Comparison of ENCODE assay signal across 1 cellular context in genomic region chr4:86935833-86936721, GRCh38.
TF ChIP-seq lines count a peak whose summit lies in the region.

No MANE protein-coding gene starts in this region.

TF ChIP-seq in K562, 482 proteins besides CTCF, POLR2A, EP300 and RAD21 (continued from another document and continues in another):
- TF ChIP-seq MBD2 (IDR thresholded peaks at IDR 0.05; ENCODE audit: borderline replicate concordance, low read depth) (peak; percentile 31; the same call in 1 of the 2 replicates), RERE (CRISPR knock-in tag; IDR thresholded peaks at IDR 0.05; ENCODE audit: borderline replicate concordance) (no peak), FUS (optimal IDR thresholded peaks at IDR 0.05; ENCODE audit: low read depth, low read length) (no peak), CREB1 (IDR thresholded peaks at IDR 0.05) (peak; percentile 51; the same call in 1 of the 2 replicates), CREB1 (CRISPR knock-in tag; IDR thresholded peaks at IDR 0.05) (peak; percentile 60), FOXK2 (conservative IDR thresholded peaks at IDR 0.05 in 1 of 2, IDR thresholded peaks at IDR 0.05 in 1 of 2; ENCODE audit: low read depth in 2 of 2) (peak; percentile 80 to 85; a peak in 3 of 4 replicates), SOX6 (IDR thresholded peaks at IDR 0.05) (peak; percentile 36; the same call in 1 of the 2 replicates), GATAD2A (IDR thresholded peaks at IDR 0.05) (no peak), JUN (IDR thresholded peaks at IDR 0.05; ENCODE audit: borderline replicate concordance, low read depth, low read length) (peak; percentile 83), JUN (CRISPR knock-in tag; IDR thresholded peaks at IDR 0.05; ENCODE audit: borderline replicate concordance) (peak; percentile 57; the same call in 1 of the 2 replicates), SNIP1 (IDR thresholded peaks at IDR 0.05; ENCODE audit: low read depth) (no peak), ZNF324 (CRISPR knock-in tag; IDR thresholded peaks at IDR 0.05) (no peak), FOXK1 (CRISPR knock-in tag; IDR thresholded peaks at IDR 0.05; ENCODE audit: borderline replicate concordance) (no peak), CTBP1 (IDR thresholded peaks at IDR 0.05; ENCODE audit: borderline replicate concordance) (peak; percentile 45; the same call in 1 of the 2 replicates), CHD2 (IDR thresholded peaks at IDR 0.05; ENCODE audit: low read depth, low read length) (no peak), KDM1A (IDR thresholded peaks at IDR 0.05) (peak; percentile 74 to 86), MCM5 (IDR thresholded peaks at IDR 0.05; ENCODE audit: low read depth) (no peak), NFIC (IDR thresholded peaks at IDR 0.05) (peak; percentile 20), ZNF253 (CRISPR knock-in tag; conservative IDR thresholded peaks at IDR 0.05) (no peak), PHTF2 (CRISPR knock-in tag; IDR thresholded peaks at IDR 0.05) (no peak), ELF1 (tag; IDR thresholded peaks at IDR 0.05) (no peak; the same call in 1 of the 2 replicates), ZKSCAN8 (CRISPR knock-in tag; IDR thresholded peaks at IDR 0.05) (no peak), E2F6 (IDR thresholded peaks at IDR 0.05; ENCODE audit: borderline replicate concordance in 1 of 2, extremely low read depth in 1 of 2, insufficient read depth in 1 of 2, insufficient read length in 1 of 2, low read depth in 1 of 2, low read length in 1 of 2, poor library complexity in 1 of 2, severe bottlenecking in 1 of 2) (peak; percentile 25 to 49), BCLAF1 (IDR thresholded peaks at IDR 0.05; ENCODE audit: borderline replicate concordance in 1 of 2, control insufficient read depth in 1 of 2, low read depth in 2 of 2, low read length in 1 of 2) (0 out of 4 replicates have a peak, but pooled peaks of 1 of the 2 experiments have one; percentile 31), SUPT5H (IDR thresholded peaks at IDR 0.05) (peak; percentile 47; the same call in 1 of the 2 replicates), HDGF (IDR thresholded peaks at IDR 0.05) (no peak), THRAP3 (IDR thresholded peaks at IDR 0.05; ENCODE audit: borderline replicate concordance) (peak; percentile 21; the same call in 1 of the 2 replicates), NONO (IDR thresholded peaks at IDR 0.05; ENCODE audit: low read depth in 2 of 2, low read length in 1 of 2) (0 out of 4 replicates have a peak, but pooled peaks of 1 of the 2 experiments have one; percentile 24), RBBP5 (IDR thresholded peaks at IDR 0.05; ENCODE audit: borderline replicate concordance, insufficient read depth, low read length, poor library complexity, severe bottlenecking) (no peak), TCF15 (CRISPR knock-in tag; IDR thresholded peaks at IDR 0.05) (no peak), ZNF696 (CRISPR knock-in tag; conservative IDR thresholded peaks at IDR 0.05) (no peak), CBX3 (IDR thresholded peaks at IDR 0.05; ENCODE audit: borderline replicate concordance in 1 of 2, low read length in 2 of 2) (peak in 1 of 2 experiments; percentile 53; a peak in 1 of 3 replicates), CBX2 (IDR thresholded peaks at IDR 0.05; ENCODE audit: insufficient read depth, low read length, poor library complexity, severe bottlenecking) (no peak), CHD7 (IDR thresholded peaks at IDR 0.05; ENCODE audit: low read depth, low read length) (no peak), ETV1 (tag; conservative IDR thresholded peaks at IDR 0.05; ENCODE audit: low read depth) (peak; percentile 8; the same call in 1 of the 2 replicates), ZNF586 (CRISPR knock-in tag; conservative IDR thresholded peaks at IDR 0.05) (no peak), HCFC1 (IDR thresholded peaks at IDR 0.05; ENCODE audit: low read depth, low read length) (no peak)
